In genomic region chr12:93380480-93381121, GRCh38 we compare ENCODE assay signal across 8 cellular contexts. TPM values are rescaled to one million over a fixed set of nuclear protein-coding genes. Genes with fewer than 3 reads are reported as not detected.
DNase-seq lines count a peak whose midpoint lies in the region; ATAC-seq, FAIRE-seq and TF ChIP-seq lines count a peak whose summit lies in the region.

No MANE protein-coding gene starts in this region.

- peak; percentile 83 for FAIRE-seq in G401.6 (lab: Jason Lieb, UNC)

- peaks cover 11 to 65% of the 10 kb centered on the region in 2 donors for H3K4me1 ChIP-seq in left lung
- H3K4me1 ChIP-seq in vagina: peaks cover 76% of the 10 kb centered on the region

- H3K27me3 ChIP-seq in MG63 (no peaks in the 10 kb centered on the region), left lung (no peaks in the 10 kb centered on the region), vagina (no peaks in the 10 kb centered on the region)

- TF ChIP-seq CTCF in left lung (IDR thresholded peaks at IDR 0.05) (no peak), vagina (IDR thresholded peaks at IDR 0.05) (no peak)

- peak overlapping the region; percentile 95 for H3K4me3 ChIP-seq in MG63
- peak overlapping the region; percentile 68 to 79 for H3K4me3 ChIP-seq in left lung
- H3K4me3 ChIP-seq in vagina: peak overlapping the region; percentile 76

- no peak for ATAC-seq in left lung
- no peak for ATAC-seq in GM21825 (IDR thresholded peaks at IDR 0.05; ENCODE audit: unreplicated experiment)
- ATAC-seq in GM19351 (IDR thresholded peaks at IDR 0.05; ENCODE audit: unreplicated experiment): no peak

- H3K9me3 ChIP-seq in MG63: no peaks in the 10 kb centered on the region
- H3K9me3 ChIP-seq in left lung: no peaks in the 10 kb centered on the region
- H3K9me3 ChIP-seq in vagina: no peaks in the 10 kb centered on the region

- TF ChIP-seq POLR2A in vagina (IDR thresholded peaks at IDR 0.05): no peak

- intact Hi-C loops in left lung (cut with DNase I) (no loop called here), vagina (cut with DNase I) (no loop called here)

- H3K27ac ChIP-seq in left lung: peak overlapping the region; percentile 87 to 95
- peak overlapping the region; percentile 91 for H3K27ac ChIP-seq in vagina

- H3K36me3 ChIP-seq in MG63 (peaks cover 27% of the 10 kb centered on the region), left lung (no peaks in the 10 kb centered on the region), vagina (no peaks in the 10 kb centered on the region)

- no peak for DNase-seq in MG63
- peak; percentile 39 for DNase-seq in amniotic epithelial cell (ENCODE audit: low read depth)
- DNase-seq in left lung: no peak
- DNase-seq in vagina (ENCODE audit: extremely low spot score in 2 of 2): no peak
- no peak for DNase-seq in middle frontal gyrus (ENCODE audit: extremely low spot score, low spot score)

RNA-seq across cellular contexts. Expression of gene NUDT4, which starts 2.9 kb away (rescaled TPM):
- total RNA-seq in MG63 (2014; rRNA removed; shearing (Covaris generic); ENCODE audit: low replicate concordance): 45.9 and 53.3 TPM in 2 replicates
- total RNA-seq in left lung (10 to 100 TPM; 46.6 to 48.0 TPM), vagina (37.1 TPM)
